ENCODE assay signal across 28 cellular contexts in genomic region chr6:109344226-109344625, GRCh38. TPM values are rescaled to one million over a fixed set of nuclear protein-coding genes. Genes with fewer than 3 reads are reported as not detected.
DNase-seq lines count a peak whose midpoint lies in the region; ATAC-seq and TF ChIP-seq lines count a peak whose summit lies in the region.
"Had no signal": no experiment of that assay in that cellular context is flagged by ENCODE, and none has a peak within 500 bp of the region (broad histone marks: within the 10 kb centered on the region; RNA-seq: fewer than 3 reads in every experiment).

No MANE protein-coding gene starts in this region.

- no peak for ATAC-seq in gastrocnemius medialis
- ATAC-seq: activated CD4-positive, CD25-positive, alpha-beta regulatory T cell treated with anti-CD3 and anti-CD28 coated beads, Interleukin-2, amount 50 U/mL, for 24 hours; activated CD8-positive, alpha-beta memory T cell treated with anti-CD3 and anti-CD28 coated beads, Interleukin-2, amount 10 ng/mL, durations not matched to agents 7 days and 5 days; activated T-cell treated with anti-CD3 and anti-CD28 coated beads, Interleukin-2, amount 50 U/mL, for 72 hours; CD8-positive, alpha-beta T cell; HCT116; natural killer cell treated with Interleukin-12 subunit alpha and Interleukin-12 subunit beta and Interleukin-15 and Interleukin-18, amount 100 ng/mL, for 72 hours; stimulated activated naive B cell treated with anti-CD40 and anti-IgM and Interleukin-4, amounts not matched to agents 10 μg/mL and 1 μg/mL and 100 μg/mL, for 72 hours had no signal

- H3K4me1 ChIP-seq in Caco-2, result no peaks in the 10 kb centered on the region
- H3K4me1 ChIP-seq in neuronal stem cell (ENCODE audit: control insufficient read depth in 2 of 2, insufficient read depth in 1 of 2, low read depth in 1 of 2, low read length in 2 of 2), result peaks cover 0 to 1% of the 10 kb centered on the region in 2 donors
- peaks cover 8 to 12% of the 10 kb centered on the region in 2 donors for H3K4me1 ChIP-seq in gastrocnemius medialis

- intact Hi-C loops in Caco-2 (cut with micrococcal nuclease; ENCODE audit: unreplicated experiment), result no loop called here
- intact Hi-C loops in gastrocnemius medialis (cut with DNase I; ENCODE audit: low total_unique reads), result no loop called here

- no peaks in the 10 kb centered on the region for H3K9me3 Mint-ChIP-seq in Caco-2 (ENCODE audit: unreplicated experiment)
- H3K9me3 Mint-ChIP-seq: activated T-cell treated with anti-CD3 and anti-CD28 coated beads, Interleukin-2, amount 50 U/mL, for 72 hours; CD8-positive, alpha-beta T cell; natural killer cell treated with Interleukin-12 subunit alpha and Interleukin-12 subunit beta and Interleukin-15 and Interleukin-18, amount 100 ng/mL, for 72 hours; stimulated activated naive B cell treated with anti-CD40 and anti-IgM and Interleukin-4, amounts not matched to agents 10 μg/mL and 1 μg/mL and 100 μg/mL, for 72 hours had no signal

- H2BK120ac ChIP-seq in neuronal stem cell (ENCODE audit: low read depth, low read length), result no peak overlapping the region

- no peak overlapping the region for H3K4me2 ChIP-seq in neuronal stem cell (ENCODE audit: insufficient read depth, low read length, poor library complexity, severe bottlenecking)

- no peaks in the 10 kb centered on the region for H3K79me1 ChIP-seq in neuronal stem cell (ENCODE audit: low read depth, low read length)

- no peak for TF ChIP-seq CTCF in Caco-2 (IDR thresholded peaks at IDR 0.05; ENCODE audit: insufficient read depth in 1 of 2, low read depth in 1 of 2, low read length in 1 of 2, severe bottlenecking in 1 of 2, unreplicated experiment in 1 of 2)
- no peak for TF ChIP-seq CTCF in gastrocnemius medialis (IDR thresholded peaks at IDR 0.05 in 4 of 5, conservative IDR thresholded peaks at IDR 0.05 in 1 of 5)

- POLR2A ChIA-PET in Caco-2 (lab: Charles Lee), result no interaction called here

- no peaks in the 10 kb centered on the region for H3K36me3 ChIP-seq in Caco-2 (ENCODE audit: control insufficient read depth, insufficient read depth, low read length)
- no peaks in the 10 kb centered on the region for H3K36me3 ChIP-seq in neuronal stem cell (replicated peaks in 1 of 2; ENCODE audit: control insufficient read depth in 2 of 2, insufficient read depth in 2 of 2, low read length in 2 of 2)
- H3K36me3 ChIP-seq in gastrocnemius medialis, result no peaks in the 10 kb centered on the region
- H3K36me3 ChIP-seq: pancreas had no signal

- no CpG with 5 or more reads among the region's 2 CpGs for WGBS in neuronal stem cell (ENCODE audit: extremely low coverage in 2 of 2, insufficient read length in 2 of 2, insufficient replicate concordance in 1 of 2), 2 donors

- H3K9me3 ChIP-seq in Caco-2 (no peaks in the 10 kb centered on the region), neuronal stem cell (replicated peaks in 1 of 2; ENCODE audit: control insufficient read depth in 2 of 2, insufficient read depth in 1 of 2, low read depth in 1 of 2, low read length in 2 of 2) (no peaks in the 10 kb centered on the region), gastrocnemius medialis (no peaks in the 10 kb centered on the region)
- H3K9me3 ChIP-seq: pancreas had no signal

- no peaks in the 10 kb centered on the region for H3K27me3 ChIP-seq in Caco-2 (replicated peaks; ENCODE audit: control insufficient read depth, insufficient read depth, low read length)
- H3K27me3 ChIP-seq in neuronal stem cell (ENCODE audit: control insufficient read depth in 3 of 3, insufficient read depth in 3 of 3, low read depth in 1 of 3, low read length in 3 of 3), result no peaks in the 10 kb centered on the region
- no peaks in the 10 kb centered on the region for H3K27me3 ChIP-seq in gastrocnemius medialis
- H3K27me3 ChIP-seq: pancreas had no signal

- no peak overlapping the region for H3K23ac ChIP-seq in neuronal stem cell (ENCODE audit: low read depth, low read length, poor library complexity)

- DNase-seq in Caco-2 (peak; percentile 45 to 48), HT-29 (ENCODE audit: low spot score) (peak; percentile 49), ecto neural progenitor cell (ENCODE audit: low spot score) (peak; percentile 42), neuronal stem cell (ENCODE audit: low spot score) (no peak), gastrocnemius medialis (no peak), NK-92 (lab: John Stamatoyannopoulos, UW; ENCODE audit: unreplicated experiment) (no peak), occipital lobe (lab: John Stamatoyannopoulos, UW) (no peak)
- DNase-seq: activated CD4-positive, alpha-beta T cell treated with anti-CD3 and anti-CD28 coated beads, Interleukin-2, amount 50 U/mL, for 4 hours; activated CD8-positive, alpha-beta memory T cell treated with anti-CD3 and anti-CD28 coated beads, Interleukin-2, amount 10 ng/mL, durations not matched to agents 7 days and 5 days; activated naive CD4-positive, alpha-beta T cell treated with Interleukin-2 at 50 U/mL for 16 hours; activated T-cell treated with anti-CD3 and anti-CD28 coated beads, Interleukin-2, amount 50 U/mL, for 72 hours; AML-193; CD8-positive, alpha-beta T cell; central memory CD4-positive, alpha-beta T cell; Kasumi-1; kidney; NCI-H1436 treated with DMSO at 0.1 percent for 48 hours; NCI-H2107; NCI-H446; NCI-H748 treated with DMSO at 0.1 percent for 48 hours; pancreas; retina; small intestine; stimulated activated naive B cell treated with anti-CD40 and anti-IgM and Interleukin-4, amounts not matched to agents 10 μg/mL and 1 μg/mL and 100 μg/mL, for 72 hours; T-helper 1 cell had no signal

- H2BK15ac ChIP-seq in neuronal stem cell (ENCODE audit: low read length), result no peak overlapping the region

- no peak overlapping the region for H4K8ac ChIP-seq in neuronal stem cell (ENCODE audit: low read depth, low read length)

- H3K4me1 Mint-ChIP-seq in Caco-2 (ENCODE audit: low read depth, unreplicated experiment), result peaks cover 10% of the 10 kb centered on the region
- H3K4me1 Mint-ChIP-seq: activated CD8-positive, alpha-beta memory T cell treated with anti-CD3 and anti-CD28 coated beads, Interleukin-2, amount 10 ng/mL, durations not matched to agents 7 days and 5 days; stimulated activated naive B cell treated with anti-CD40 and anti-IgM and Interleukin-4, amounts not matched to agents 10 μg/mL and 1 μg/mL and 100 μg/mL, for 72 hours had no signal

- in situ Hi-C loops in gastrocnemius medialis (cut with MboI; ENCODE audit: low sequenced_read_pairs in 4 of 4), result no loop called here

- no peak overlapping the region for H2AFZ ChIP-seq in neuronal stem cell (ENCODE audit: low read length)

- H3K36me3 Mint-ChIP-seq in Caco-2 (ENCODE audit: insufficient read depth, unreplicated experiment), result peaks cover 8% of the 10 kb centered on the region
- H3K36me3 Mint-ChIP-seq: CD8-positive, alpha-beta T cell; natural killer cell treated with Interleukin-12 subunit alpha and Interleukin-12 subunit beta and Interleukin-15 and Interleukin-18, amount 100 ng/mL, for 72 hours had no signal

- no peak overlapping the region for H3K4me3 ChIP-seq in Caco-2 (ENCODE audit: low read depth, low read length)
- H3K4me3 ChIP-seq in neuronal stem cell (ENCODE audit: low read length in 2 of 2), result no peak overlapping the region
- H3K4me3 ChIP-seq in gastrocnemius medialis, result no peak overlapping the region
- H3K4me3 ChIP-seq: pancreas had no signal

- H2BK12ac ChIP-seq in neuronal stem cell (ENCODE audit: low read length), result no peak overlapping the region

- no peak overlapping the region for H3K4ac ChIP-seq in neuronal stem cell (ENCODE audit: low read length)

- no peak overlapping the region for H3K18ac ChIP-seq in neuronal stem cell (ENCODE audit: low read length)

- TF ChIP-seq POLR2A in gastrocnemius medialis (IDR thresholded peaks at IDR 0.05), result no peak

- no peak overlapping the region for H3K9ac ChIP-seq in neuronal stem cell (ENCODE audit: low read depth, low read length, poor library complexity)

- H3K27me3 Mint-ChIP-seq in Caco-2 (ENCODE audit: insufficient read depth, unreplicated experiment), result no peaks in the 10 kb centered on the region
- H3K27me3 Mint-ChIP-seq: activated CD8-positive, alpha-beta memory T cell treated with anti-CD3 and anti-CD28 coated beads, Interleukin-2, amount 10 ng/mL, durations not matched to agents 7 days and 5 days; natural killer cell treated with Interleukin-12 subunit alpha and Interleukin-12 subunit beta and Interleukin-15 and Interleukin-18, amount 100 ng/mL, for 72 hours; stimulated activated naive B cell treated with anti-CD40 and anti-IgM and Interleukin-4, amounts not matched to agents 10 μg/mL and 1 μg/mL and 100 μg/mL, for 72 hours had no signal

- no TSS peak for BruUV-seq in Caco-2 (replicated peaks; lab: Mats Ljungman, UMichigan)

- no peak overlapping the region for H4K91ac ChIP-seq in neuronal stem cell (ENCODE audit: low read depth, low read length, poor library complexity)

- no peak overlapping the region for H2AK5ac ChIP-seq in neuronal stem cell (ENCODE audit: low read depth, low read length)

- no peak overlapping the region for H3K14ac ChIP-seq in neuronal stem cell (ENCODE audit: low read length)

- CTCF ChIA-PET in Caco-2 (lab: Charles Lee), result no interaction called here

- H2BK5ac ChIP-seq in neuronal stem cell (ENCODE audit: low read length), result peak overlapping the region; percentile 84

- peak overlapping the region; percentile 49 for H3K4me3 Mint-ChIP-seq in Caco-2 (ENCODE audit: unreplicated experiment)
- H3K4me3 Mint-ChIP-seq: activated CD8-positive, alpha-beta memory T cell treated with anti-CD3 and anti-CD28 coated beads, Interleukin-2, amount 10 ng/mL, durations not matched to agents 7 days and 5 days; activated T-cell treated with anti-CD3 and anti-CD28 coated beads, Interleukin-2, amount 50 U/mL, for 72 hours; CD8-positive, alpha-beta T cell; natural killer cell treated with Interleukin-12 subunit alpha and Interleukin-12 subunit beta and Interleukin-15 and Interleukin-18, amount 100 ng/mL, for 72 hours; stimulated activated naive B cell treated with anti-CD40 and anti-IgM and Interleukin-4, amounts not matched to agents 10 μg/mL and 1 μg/mL and 100 μg/mL, for 72 hours had no signal

- peak overlapping the region; percentile 85 for H3K27ac Mint-ChIP-seq in Caco-2 (ENCODE audit: unreplicated experiment)
- H3K27ac Mint-ChIP-seq: activated CD8-positive, alpha-beta memory T cell treated with anti-CD3 and anti-CD28 coated beads, Interleukin-2, amount 10 ng/mL, durations not matched to agents 7 days and 5 days; activated T-cell treated with anti-CD3 and anti-CD28 coated beads, Interleukin-2, amount 50 U/mL, for 72 hours; CD8-positive, alpha-beta T cell; stimulated activated naive B cell treated with anti-CD40 and anti-IgM and Interleukin-4, amounts not matched to agents 10 μg/mL and 1 μg/mL and 100 μg/mL, for 72 hours had no signal

- H3K27ac ChIP-seq in neuronal stem cell (replicated peaks; ENCODE audit: low read length), result no peak overlapping the region
- no peak overlapping the region for H3K27ac ChIP-seq in gastrocnemius medialis
- H3K27ac ChIP-seq: pancreas had no signal

RNA-seq across cellular contexts. Expression of gene CD164, which starts 38.0 kb away (rescaled TPM):
- total RNA-seq in Caco-2 (2022) (224 and 228 TPM in 2 replicates), gastrocnemius medialis (100 to 1,000 TPM in 3 of 4 donors, 10 to 100 TPM in 1; 50.1 to 134 (median 117) TPM), occipital lobe (67.1 TPM)
- 120 and 123 TPM in 2 replicates for total RNA-seq in HT-29 (2014; rRNA removed; shearing (Covaris generic))
- polyA plus RNA-seq in neuronal stem cell (2013, experiment 1 of 2), result 92.4 TPM
- polyA plus RNA-seq in neuronal stem cell (2013, experiment 2 of 2), result 94.2 TPM

Comparison
In these comparisons a context has a peak if more than half of its experiments do, and no peak if none do; other contexts are left out.
1. DNase-seq: peak in Caco-2 (2 of 2), HT-29 (single experiment) and ecto neural progenitor cell (single experiment); none in neuronal stem cell (single experiment), gastrocnemius medialis (0 of 2), NK-92 (single experiment) and occipital lobe (single experiment).